ENCODE assay signal across 1 cellular context in the genomic region with DNA sequence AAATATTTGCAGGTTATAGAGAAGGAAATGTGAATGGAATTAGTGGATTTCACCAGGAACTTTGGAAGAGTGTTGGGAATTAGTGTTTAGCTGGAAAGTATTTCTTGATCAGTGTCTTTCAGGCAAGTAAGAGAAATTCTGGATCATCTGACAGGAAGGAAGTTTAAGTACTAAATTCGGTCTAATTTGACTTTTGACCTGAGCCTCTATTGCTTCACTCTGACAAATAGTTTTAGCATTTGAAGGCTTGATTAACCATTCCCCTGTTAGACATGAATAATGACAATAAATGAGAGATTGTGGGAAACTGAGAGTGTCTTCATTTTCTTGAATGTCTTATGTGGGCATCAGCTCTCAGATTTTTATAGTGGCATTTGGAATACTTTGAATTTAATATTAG.
TF ChIP-seq lines count a peak whose summit lies in the region.

No MANE protein-coding gene starts in this region.

TF ChIP-seq in endothelial cell of umbilical vein, 7 proteins besides CTCF, POLR2A, EP300 and RAD21:
- no peak for TF ChIP-seq GATA2 (IDR thresholded peaks at IDR 0.05; ENCODE audit: insufficient read depth, insufficient read length, low read depth, low read length)
